ENCODE assay signal across 14 cellular contexts in the genomic region with DNA sequence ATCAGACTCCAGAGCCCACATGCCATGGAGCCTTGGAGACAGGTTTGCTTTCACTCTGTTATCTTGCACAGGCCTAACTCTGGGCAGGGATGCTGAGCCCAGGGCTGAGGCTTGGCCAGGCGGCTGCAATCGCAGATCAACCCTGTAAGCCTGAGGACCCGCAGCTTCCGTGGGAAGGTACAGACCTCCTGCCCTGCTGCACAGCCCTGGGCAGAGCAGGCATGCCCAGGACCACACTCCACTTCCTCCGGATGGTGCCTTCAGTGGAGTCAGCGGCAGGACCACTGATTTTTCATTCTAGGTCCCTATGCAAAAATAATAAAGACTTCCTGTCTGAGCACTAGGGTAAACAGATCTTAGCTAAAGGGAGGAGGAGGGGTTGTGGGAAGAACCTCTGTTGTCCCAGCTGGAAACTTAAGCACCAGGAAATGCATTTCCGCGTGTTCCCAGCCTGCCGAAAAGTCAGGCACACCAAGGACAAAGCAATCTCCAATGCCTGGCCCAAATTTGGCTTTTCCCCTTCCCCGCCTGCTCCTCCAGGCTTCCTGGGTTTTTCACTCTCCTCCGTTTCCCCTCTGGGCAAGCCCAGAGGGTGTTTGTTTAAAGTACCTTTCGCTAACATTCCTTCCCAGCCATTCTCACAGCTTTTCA.
DNase-seq lines count a peak whose midpoint lies in the region; ATAC-seq and TF ChIP-seq lines count a peak whose summit lies in the region.
"Had no signal": no experiment of that assay in that cellular context is flagged by ENCODE, and none has a peak within 500 bp of the region (broad histone marks: within the 10 kb centered on the region; RNA-seq: fewer than 3 reads in every experiment).

No MANE protein-coding gene starts in this region.

- H3K4me1 ChIP-seq in ES-I3 (ENCODE audit: insufficient read depth, low read length) (peaks cover 25% of the 10 kb centered on the region), SJCRH30 (peaks cover 12% of the 10 kb centered on the region), left ventricle myocardium inferior (peaks cover 35% of the 10 kb centered on the region)
- H3K4me1 ChIP-seq: uterus had no signal

- peaks cover 56% of the 10 kb centered on the region for H3K4me1 Mint-ChIP-seq in osteocyte (ENCODE audit: unreplicated experiment)

- H3K36me3 ChIP-seq in ES-I3 (ENCODE audit: insufficient read depth, low read length): no peaks in the 10 kb centered on the region
- H3K36me3 ChIP-seq in SJCRH30: no peaks in the 10 kb centered on the region
- no peaks in the 10 kb centered on the region for H3K36me3 ChIP-seq in left ventricle myocardium inferior
- H3K36me3 ChIP-seq: Peyer's patch, uterus had no signal

- H3K27me3 Mint-ChIP-seq in osteocyte (ENCODE audit: unreplicated experiment): no peaks in the 10 kb centered on the region

- no peak for ATAC-seq in GM18861 (IDR thresholded peaks at IDR 0.05; ENCODE audit: unreplicated experiment)
- no peak for ATAC-seq in GM21526 (IDR thresholded peaks at IDR 0.05; ENCODE audit: low FRiP score, unreplicated experiment)
- no peak for ATAC-seq in GM21619 (IDR thresholded peaks at IDR 0.05; ENCODE audit: unreplicated experiment)

- no peaks in the 10 kb centered on the region for H3K36me3 Mint-ChIP-seq in osteocyte (ENCODE audit: unreplicated experiment)

- H3K27me3 ChIP-seq in SJCRH30 (no peaks in the 10 kb centered on the region), left ventricle myocardium inferior (ENCODE audit: low read depth) (peaks cover 16% of the 10 kb centered on the region)
- H3K27me3 ChIP-seq: Peyer's patch, uterus had no signal

- TF ChIP-seq CTCF in left ventricle myocardium inferior (IDR thresholded peaks at IDR 0.05; ENCODE audit: borderline replicate concordance): no peak
- TF ChIP-seq CTCF in osteocyte (IDR thresholded peaks at IDR 0.05): no peak

- peak overlapping the region; percentile 55 for H3K9ac ChIP-seq in ES-I3 (ENCODE audit: low read depth, low read length)

- intact Hi-C loops in left ventricle myocardium inferior (cut with micrococcal nuclease): no loop called here

- H3K9me3 ChIP-seq in ES-I3 (ENCODE audit: control insufficient read depth, insufficient read depth, low read length) (no peaks in the 10 kb centered on the region), SJCRH30 (replicated peaks) (no peaks in the 10 kb centered on the region), left ventricle myocardium inferior (replicated peaks) (no peaks in the 10 kb centered on the region)
- H3K9me3 ChIP-seq: Peyer's patch, uterus had no signal

- peak overlapping the region; percentile 21 for H3K4me3 ChIP-seq in SJCRH30
- peak overlapping the region; percentile 38 for H3K4me3 ChIP-seq in left ventricle myocardium inferior
- H3K4me3 ChIP-seq: Peyer's patch, uterus had no signal

- DNase-seq in SJCRH30 (peak; percentile 22 to 49), left ventricle myocardium inferior (peak; percentile 27), osteocyte (ENCODE audit: extremely low spot score, unreplicated experiment) (no peak), GM19240 (ENCODE audit: insufficient read length, low spot score) (no peak)
- DNase-seq: activated CD4-positive, CD25-positive, alpha-beta regulatory T cell treated with anti-CD3 and anti-CD28 coated beads, Interleukin-2, amount 50 U/mL, for 72 hours; COR-L47; NCI-H1436; Peyer's patch; uterus had no signal

- H3K4me3 Mint-ChIP-seq in osteocyte (ENCODE audit: unreplicated experiment): peak overlapping the region; percentile 40

- peak overlapping the region; percentile 95 for H3K27ac Mint-ChIP-seq in osteocyte (ENCODE audit: unreplicated experiment)

- H3K9me3 Mint-ChIP-seq in osteocyte (ENCODE audit: unreplicated experiment): no peaks in the 10 kb centered on the region

- H3K27ac ChIP-seq in SJCRH30 (no peak overlapping the region), left ventricle myocardium inferior (replicated peaks) (peak overlapping the region; percentile 86)
- H3K27ac ChIP-seq: HL-60, uterus had no signal

Comparison
In these comparisons a context has a peak if more than half of its experiments do, and no peak if none do; other contexts are left out.
1. DNase-seq: peak in SJCRH30 (2 of 2) and left ventricle myocardium inferior (single experiment); none in osteocyte (single experiment) and GM19240 (single experiment).